17 cellular contexts compared by ENCODE assay signal in genomic region chr11:65303542-65303941, GRCh38. TPM values are rescaled to one million over a fixed set of nuclear protein-coding genes. Genes with fewer than 3 reads are reported as not detected.
DNase-seq lines count a peak whose midpoint lies in the region; ATAC-seq, FAIRE-seq and TF ChIP-seq lines count a peak whose summit lies in the region.
"Had no signal": no experiment of that assay in that cellular context is flagged by ENCODE, and none has a peak within 500 bp of the region (broad histone marks: within the 10 kb centered on the region; RNA-seq: fewer than 3 reads in every experiment).

No MANE protein-coding gene starts in this region.

- H3K4me2 ChIP-seq in neuronal stem cell (ENCODE audit: insufficient read depth, low read length, poor library complexity, severe bottlenecking), result no peak overlapping the region
- H3K4me2 ChIP-seq: BLaER1 had no signal

- intact Hi-C loops in left ventricle myocardium superior (cut with micrococcal nuclease) (no loop called here), cardiac septum (cut with DNase I) (no loop called here)

- H3K4me1 ChIP-seq in neuronal stem cell (ENCODE audit: control insufficient read depth in 2 of 2, insufficient read depth in 1 of 2, low read depth in 1 of 2, low read length in 2 of 2), result peaks cover 9 to 22% of the 10 kb centered on the region in 2 donors

- peaks cover 7% of the 10 kb centered on the region for H3K4me1 Mint-ChIP-seq in endothelial cell (ENCODE audit: unreplicated experiment)

- H3K27ac Mint-ChIP-seq in endothelial cell (ENCODE audit: unreplicated experiment), result no peak overlapping the region
- H3K27ac Mint-ChIP-seq: IgD-negative memory B cell had no signal

- no peak overlapping the region for H2AFZ ChIP-seq in neuronal stem cell (ENCODE audit: low read length)
- H2AFZ ChIP-seq: GM23248 had no signal

- DNase-seq in left ventricle myocardium superior (peak; percentile 10), cardiac septum (ENCODE audit: low spot score) (no peak), endothelial cell (ENCODE audit: low spot score) (no peak), neuronal stem cell (ENCODE audit: low spot score) (no peak), GM19239 (ENCODE audit: insufficient read length, low spot score) (no peak), inferior parietal cortex (ENCODE audit: extremely low spot score) (no peak)
- DNase-seq: 8988T; AML-193; Calu3; CD4-positive, CD25-positive, alpha-beta regulatory T cell; DMS 273 treated with DMSO at 0.1 percent for 48 hours; GM23248; H7 had no signal

- no peak for ATAC-seq in left ventricle myocardium superior
- ATAC-seq: GM12878 had no signal

- no peak overlapping the region for H2BK120ac ChIP-seq in neuronal stem cell (ENCODE audit: low read depth, low read length)

- H3K18ac ChIP-seq in neuronal stem cell (ENCODE audit: low read length), result peak overlapping the region; percentile 67

- no peak overlapping the region for H3K4me3 ChIP-seq in neuronal stem cell (ENCODE audit: low read length in 2 of 2)
- H3K4me3 ChIP-seq: BLaER1, GM12878, GM23248 had no signal

- peak overlapping the region; percentile 33 for H3K4me3 Mint-ChIP-seq in endothelial cell (ENCODE audit: unreplicated experiment)
- H3K4me3 Mint-ChIP-seq: CD4-positive, CD25-positive, alpha-beta regulatory T cell; IgD-negative memory B cell had no signal

- H2BK15ac ChIP-seq in neuronal stem cell (ENCODE audit: low read length), result no peak overlapping the region

- no peak overlapping the region for H2BK12ac ChIP-seq in neuronal stem cell (ENCODE audit: low read length)

- peaks cover 8% of the 10 kb centered on the region for H3K36me3 Mint-ChIP-seq in endothelial cell (ENCODE audit: low read depth, unreplicated experiment)

- H3K9me3 Mint-ChIP-seq in endothelial cell (ENCODE audit: unreplicated experiment), result no peaks in the 10 kb centered on the region
- H3K9me3 Mint-ChIP-seq: CD4-positive, CD25-positive, alpha-beta regulatory T cell; IgD-negative memory B cell had no signal

- FAIRE-seq in GM19239 (lab: Jason Lieb, UNC), result no peak
- FAIRE-seq: GM12878, GM18507 had no signal

- H2BK5ac ChIP-seq in neuronal stem cell (ENCODE audit: low read length), result no peak overlapping the region

- no peak overlapping the region for H3K23ac ChIP-seq in neuronal stem cell (ENCODE audit: low read depth, low read length, poor library complexity)

- peaks cover 16 to 61% of the 10 kb centered on the region in 2 donors for H3K36me3 ChIP-seq in neuronal stem cell (replicated peaks in 1 of 2; ENCODE audit: control insufficient read depth in 2 of 2, insufficient read depth in 2 of 2, low read length in 2 of 2)

- no peak overlapping the region for H3K9ac ChIP-seq in neuronal stem cell (ENCODE audit: low read depth, low read length, poor library complexity)
- H3K9ac ChIP-seq: BLaER1, GM23248 had no signal

- peaks cover 2% of the 10 kb centered on the region for H3K79me1 ChIP-seq in neuronal stem cell (ENCODE audit: low read depth, low read length)

- no peak overlapping the region for H3K4ac ChIP-seq in neuronal stem cell (ENCODE audit: low read length)

- no peak overlapping the region for H3K14ac ChIP-seq in neuronal stem cell (ENCODE audit: low read length)

- H3K27me3 ChIP-seq in neuronal stem cell (ENCODE audit: control insufficient read depth in 3 of 3, insufficient read depth in 3 of 3, low read depth in 1 of 3, low read length in 3 of 3), result no peaks in the 10 kb centered on the region
- H3K27me3 ChIP-seq: BLaER1 had no signal

- no peak overlapping the region for H3K27ac ChIP-seq in neuronal stem cell (replicated peaks; ENCODE audit: low read length)
- H3K27ac ChIP-seq: BLaER1, GM23248 had no signal

- H3K9me3 ChIP-seq in neuronal stem cell (replicated peaks in 1 of 2; ENCODE audit: control insufficient read depth in 2 of 2, insufficient read depth in 1 of 2, low read depth in 1 of 2, low read length in 2 of 2), result peaks cover 0 to 2% of the 10 kb centered on the region in 2 donors
- H3K9me3 ChIP-seq: BLaER1 had no signal

- TF ChIP-seq CTCF in endothelial cell (IDR thresholded peaks at IDR 0.05; ENCODE audit: unreplicated experiment), result no peak

- no peak overlapping the region for H2AK5ac ChIP-seq in neuronal stem cell (ENCODE audit: low read depth, low read length)

- H4K8ac ChIP-seq in neuronal stem cell (ENCODE audit: low read depth, low read length), result no peak overlapping the region

- peaks cover 14% of the 10 kb centered on the region for H3K27me3 Mint-ChIP-seq in endothelial cell (ENCODE audit: unreplicated experiment)
- H3K27me3 Mint-ChIP-seq: CD4-positive, CD25-positive, alpha-beta regulatory T cell; IgD-negative memory B cell had no signal

- WGBS in neuronal stem cell (ENCODE audit: extremely low coverage in 2 of 2, insufficient read length in 2 of 2, insufficient replicate concordance in 1 of 2), 2 donors, result no CpG with 5 or more reads among the region's 3 CpGs

- no peak overlapping the region for H4K91ac ChIP-seq in neuronal stem cell (ENCODE audit: low read depth, low read length, poor library complexity)

RNA-seq across cellular contexts. Expression of gene CDC42EP2, which starts 11.1 kb away (rescaled TPM):
- total RNA-seq in left ventricle myocardium superior (13.0 TPM), cardiac septum (3.6 TPM), endothelial cell (ENCODE audit: unreplicated experiment) (37.7 TPM)
- polyA plus RNA-seq in neuronal stem cell (2013, experiment 1 of 2), result 1.4 TPM
- 1.6 TPM for polyA plus RNA-seq in neuronal stem cell (2013, experiment 2 of 2)
- polyA plus RNA-seq: CD4-positive, CD25-positive, alpha-beta regulatory T cell; IgD-negative memory B cell had no signal

RNA-seq across cellular contexts. Expression of gene DPF2, which starts 30.1 kb away (rescaled TPM):
- total RNA-seq in left ventricle myocardium superior, result 53.9 TPM
- total RNA-seq in cardiac septum, result 46.2 TPM
- 77.6 TPM for total RNA-seq in endothelial cell (ENCODE audit: unreplicated experiment)
- polyA plus RNA-seq in neuronal stem cell (2013, experiment 1 of 2), result 78.6 TPM
- 77.3 TPM for polyA plus RNA-seq in neuronal stem cell (2013, experiment 2 of 2)

RNA-seq across cellular contexts. Expression of gene POLA2, which starts 41.8 kb away (rescaled TPM):
- 3.5 TPM for total RNA-seq in left ventricle myocardium superior
- 3.5 TPM for total RNA-seq in cardiac septum
- 17.9 TPM for total RNA-seq in endothelial cell (ENCODE audit: unreplicated experiment)
- polyA plus RNA-seq in neuronal stem cell (2013, experiment 1 of 2), result 13.5 TPM
- 13.4 TPM for polyA plus RNA-seq in neuronal stem cell (2013, experiment 2 of 2)

RNA-seq across cellular contexts. Expression of gene TIGD3, which starts 51.0 kb away (rescaled TPM):
- total RNA-seq in left ventricle myocardium superior (0.97 TPM), cardiac septum (not detected), endothelial cell (ENCODE audit: unreplicated experiment) (0.44 TPM)
- 1.8 TPM for polyA plus RNA-seq in neuronal stem cell (2013, experiment 1 of 2)
- polyA plus RNA-seq in neuronal stem cell (2013, experiment 2 of 2), result 1.6 TPM
- total RNA-seq: GM23248 had no signal
- polyA plus RNA-seq: GM23248 had no signal
